Comparison of ENCODE assay signal across 8 cellular contexts in the genomic region with DNA sequence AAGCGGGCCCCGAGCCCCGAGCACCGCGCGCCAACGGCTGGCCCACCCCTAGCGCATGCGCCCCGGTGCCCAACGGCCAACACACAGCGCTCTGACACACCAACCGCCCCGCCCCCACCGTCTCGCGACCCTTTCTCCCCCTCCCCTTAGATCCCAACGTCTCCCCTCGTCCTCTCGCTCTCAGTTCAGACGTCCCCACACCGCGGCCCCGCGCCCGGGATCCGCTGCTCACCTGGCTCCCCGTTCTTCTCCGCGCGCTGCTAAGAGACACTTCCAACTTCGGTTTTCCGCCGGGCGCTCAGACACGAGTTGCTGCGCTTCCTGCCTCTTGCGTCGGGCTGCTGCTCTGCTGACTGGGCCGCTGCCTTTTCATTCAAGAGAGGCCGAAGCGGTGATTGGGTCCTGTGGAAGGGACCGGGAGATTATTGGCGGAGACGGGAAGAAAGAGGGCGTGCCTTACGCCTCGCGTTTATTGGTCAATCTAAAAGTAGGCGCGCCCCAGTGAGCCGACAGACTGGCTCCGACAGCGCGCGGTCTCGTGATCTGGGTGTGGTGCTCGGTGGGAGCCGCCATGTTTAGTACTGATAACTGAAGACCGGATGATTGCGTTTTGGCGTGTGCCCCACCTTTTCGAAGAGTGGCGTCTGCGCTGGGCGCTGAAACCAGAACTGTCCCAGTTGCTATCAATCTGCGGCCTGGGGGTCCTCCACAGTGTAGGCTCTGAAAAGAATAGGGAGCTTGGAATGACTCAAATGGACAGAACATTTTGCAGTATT. TPM values are rescaled to one million over a fixed set of nuclear protein-coding genes. Genes with fewer than 3 reads are reported as not detected.
DNase-seq lines count a peak whose midpoint lies in the region; ATAC-seq, FAIRE-seq and TF ChIP-seq lines count a peak whose summit lies in the region.

A gene (minus strand): TSS at position 304 of the 776 bp plus-strand sequence. CDS start 6,121 bp downstream, outside the sequence.

- peaks cover 42% of the 10 kb centered on the region for H3K4me1 ChIP-seq in OCI-LY7 (ENCODE audit: insufficient read depth, low read length, poor library complexity, severe bottlenecking)

- peak within 1 kb of the TSS; percentile 89 for H3K4me3 ChIP-seq in OCI-LY7 (ENCODE audit: low read depth, low read length, poor library complexity, severe bottlenecking)

- peak; percentile 93 for DNase-seq in D721Med (ENCODE audit: insufficient read length, low spot score)
- peak; percentile 99 for DNase-seq in HuH-7.5 (ENCODE audit: low spot score)
- peak; percentile 100 for DNase-seq in OCI-LY7 (ENCODE audit: low spot score)
- peak; percentile 91 for DNase-seq in activated T-cell treated with anti-CD3 and anti-CD28 coated beads for 1 hour (ENCODE audit: low read depth)
- peak; percentile 99 for DNase-seq in epidermal melanocyte (ENCODE audit: insufficient read length, low spot score)
- DNase-seq in middle frontal gyrus (ENCODE audit: extremely low spot score, low spot score), result peak; percentile 96
- peak; percentile 90 to 92 for DNase-seq in stimulated activated CD8-positive, alpha-beta memory T cell treated with anti-CD3 and anti-CD28 coated beads, Interleukin-2, amount 100 ng/mL, for 48 hours (ENCODE audit: low read depth in 2 of 2)

- H3K27ac ChIP-seq in OCI-LY7 (ENCODE audit: low read depth, low read length, poor library complexity, severe bottlenecking), result peak within 1 kb of the TSS; percentile 87

- peaks cover 24% of the 10 kb centered on the region for H4K20me1 ChIP-seq in OCI-LY7 (ENCODE audit: insufficient read depth, low read length)

- no peaks in the 10 kb centered on the region for H3K9me2 ChIP-seq in OCI-LY7 (ENCODE audit: insufficient read depth, low read length)

- intact Hi-C loops in OCI-LY7 (cut with micrococcal nuclease; ENCODE audit: unreplicated experiment), result loop anchor here (1.0 kb wide), 1 partner anchor 14 kb away; a partner anchor contains a TSS

- POLR2A ChIA-PET in OCI-LY7 (lab: Charles Lee), result interaction anchor here (0.6 to 1.2 kb wide), 5 partner anchors 10 to 1394 kb away, joined by 3 to 7 read pairs (median 3); no protein-coding TSS in a partner anchor

- no peak for FAIRE-seq in D721Med (lab: Jason Lieb, UNC)

- peaks cover 47% of the 10 kb centered on the region for H3K79me2 ChIP-seq in OCI-LY7 (ENCODE audit: insufficient read depth, low read depth, low read length)

- CTCF ChIA-PET in OCI-LY7 (lab: Charles Lee; ENCODE audit: unreplicated experiment), result interaction anchor here (1.1 kb wide), 1 partner anchor 13 kb away, joined by 3 read pairs; no protein-coding TSS in a partner anchor

- peak within 1 kb of the TSS; percentile 90 for H3K4me2 ChIP-seq in OCI-LY7 (ENCODE audit: low read length)

- H3K9me3 ChIP-seq in OCI-LY7 (ENCODE audit: low read length), result no peaks in the 10 kb centered on the region

- no TSS peak for BruUV-seq in OCI-LY7 (replicated peaks; lab: Mats Ljungman, UMichigan)

- TF ChIP-seq CTCF in D721Med (IDR thresholded peaks at IDR 0.05; ENCODE audit: insufficient read depth, missing control alignments) (no peak), OCI-LY7 (conservative IDR thresholded peaks at IDR 0.05; ENCODE audit: low read length) (no peak)

- peaks cover 45% of the 10 kb centered on the region for H3K36me3 ChIP-seq in OCI-LY7 (ENCODE audit: insufficient read depth, low read length)

- peak within 1 kb of the TSS; percentile 56; the same call in 1 of the 2 replicates for H2AFZ ChIP-seq in OCI-LY7 (ENCODE audit: low read length)

- peak; percentile 80 for ATAC-seq in GM21526 (IDR thresholded peaks at IDR 0.05; ENCODE audit: low FRiP score, unreplicated experiment)

RNA-seq across cellular contexts. Expression of the gene that starts here (rescaled TPM):
- 425 and 474 TPM in 2 replicates for total RNA-seq in OCI-LY7 (2014; rRNA removed; shearing (Covaris generic))
- 294 and 316 TPM in 2 replicates for total RNA-seq in OCI-LY7 (2022)

Comparison
In these comparisons a context has a peak if more than half of its experiments do, and no peak if none do; other contexts are left out.
1. Peak in every context shown above with its lines: DNase-seq, ATAC-seq, H3K4me3 ChIP-seq and H3K27ac ChIP-seq.